Comparison of ENCODE assay signal across 8 cellular contexts in the genomic region with DNA sequence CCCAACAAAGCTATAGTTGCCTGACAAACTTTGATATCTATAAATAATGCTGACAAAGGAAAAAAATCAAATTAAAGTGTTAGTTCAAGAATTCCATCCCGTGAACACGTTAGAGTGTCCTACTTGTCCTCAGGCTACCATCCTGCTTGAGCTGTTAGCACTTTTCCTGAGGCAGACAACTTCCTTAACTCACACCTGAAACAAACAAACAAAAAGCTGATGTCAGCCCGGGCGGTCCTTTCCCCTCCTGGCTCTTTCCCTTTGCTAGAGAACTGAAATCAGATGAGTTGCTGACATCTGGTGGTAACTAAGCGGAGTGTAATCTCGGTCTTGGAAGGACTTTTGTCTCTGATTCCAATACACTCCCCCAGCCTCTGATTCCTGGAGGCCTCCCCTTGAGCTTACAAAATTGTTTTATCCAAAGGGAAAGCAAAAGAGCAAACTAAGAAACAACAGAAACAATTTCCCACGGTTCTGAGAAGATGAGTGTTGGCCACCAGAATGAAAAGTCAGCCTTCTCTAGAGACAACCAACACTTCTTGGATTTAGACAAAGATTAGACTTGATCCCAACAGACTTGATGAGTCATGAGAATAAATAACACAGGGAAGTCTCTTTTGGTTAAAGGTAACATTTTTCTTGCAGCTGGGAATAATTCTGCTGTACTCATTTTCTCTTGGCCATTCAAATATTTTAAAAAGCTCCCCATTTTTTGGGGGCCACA.
DNase-seq lines count a peak whose midpoint lies in the region; ATAC-seq, FAIRE-seq and TF ChIP-seq lines count a peak whose summit lies in the region.

No MANE protein-coding gene starts in this region.

- peak; percentile 81 for TF ChIP-seq CTCF in neural crest cell (conservative IDR thresholded peaks at IDR 0.05)

- H3K4me1 Mint-ChIP-seq in activated naive CD4-positive, alpha-beta T cell treated with anti-CD3 and anti-CD28 coated beads for 36 hours (ENCODE audit: low read depth): peaks cover 6% of the 10 kb centered on the region
- H3K4me1 Mint-ChIP-seq in neural crest cell: peaks cover 32% of the 10 kb centered on the region

- peak; percentile 20 for FAIRE-seq in TTC549 (lab: Jason Lieb, UNC)

- H3K36me3 Mint-ChIP-seq in activated naive CD4-positive, alpha-beta T cell treated with anti-CD3 and anti-CD28 coated beads for 36 hours (ENCODE audit: low read depth): peaks cover 3% of the 10 kb centered on the region
- H3K36me3 Mint-ChIP-seq in neural crest cell (ENCODE audit: low read depth): peaks cover 3% of the 10 kb centered on the region

- peaks cover 5% of the 10 kb centered on the region for H3K9me3 Mint-ChIP-seq in activated naive CD4-positive, alpha-beta T cell treated with anti-CD3 and anti-CD28 coated beads for 36 hours
- peaks cover 5% of the 10 kb centered on the region for H3K9me3 Mint-ChIP-seq in neural crest cell

- intact Hi-C loops in activated naive CD4-positive, alpha-beta T cell treated with anti-CD3 and anti-CD28 coated beads for 36 hours (cut with micrococcal nuclease): loop anchor here (1.0 to 5.0 kb wide), 5 partner anchors 136 to 878 kb away; partner anchors contain the start of gene PROX1

- CTCF ChIA-PET in activated naive CD4-positive, alpha-beta T cell treated with anti-CD3 and anti-CD28 coated beads for 36 hours (lab: Charles Lee): interaction anchor here (0.6 to 1.3 kb wide), 13 partner anchors 10 to 1002 kb away, joined by 3 to 5 read pairs (median 3); partner anchors contain the start of gene PROX1

- no peak overlapping the region for H3K4me3 Mint-ChIP-seq in activated naive CD4-positive, alpha-beta T cell treated with anti-CD3 and anti-CD28 coated beads for 36 hours
- no peak overlapping the region for H3K4me3 Mint-ChIP-seq in neural crest cell

- peak; percentile 61 for DNase-seq in activated naive CD4-positive, alpha-beta T cell treated with anti-CD3 and anti-CD28 coated beads for 36 hours
- DNase-seq in activated naive CD4-positive, alpha-beta T cell treated with Interleukin-2 at 50 U/mL for 16 hours: no peak
- DNase-seq in NCI-H187 (lab: John Stamatoyannopoulos, UW) (peak; percentile 4 to 37), fibroblast of peridontal ligament (ENCODE audit: extremely low read depth) (peak; percentile 65), neural crest cell (ENCODE audit: low read depth, low spot score) (peak; percentile 22), mesenteric fat pad (ENCODE audit: low spot score) (no peak)

- ATAC-seq in HG02759 (IDR thresholded peaks at IDR 0.05; ENCODE audit: unreplicated experiment): peak; percentile 63

- H3K27me3 Mint-ChIP-seq in activated naive CD4-positive, alpha-beta T cell treated with anti-CD3 and anti-CD28 coated beads for 36 hours (ENCODE audit: low read depth): peaks cover 5% of the 10 kb centered on the region
- no peaks in the 10 kb centered on the region for H3K27me3 Mint-ChIP-seq in neural crest cell (ENCODE audit: low read depth)

- H3K27ac Mint-ChIP-seq in activated naive CD4-positive, alpha-beta T cell treated with anti-CD3 and anti-CD28 coated beads for 36 hours: no peak overlapping the region
- no peak overlapping the region for H3K27ac Mint-ChIP-seq in neural crest cell (ENCODE audit: unreplicated experiment)

Comparison
In these comparisons a context has a peak if more than half of its experiments do, and no peak if none do; other contexts are left out.
1. DNase-seq: peak in activated naive CD4-positive, alpha-beta T cell treated with anti-CD3 and anti-CD28 coated beads for 36 hours (single experiment), NCI-H187 (2 of 2), fibroblast of peridontal ligament (single experiment) and neural crest cell (single experiment); none in activated naive CD4-positive, alpha-beta T cell treated with Interleukin-2 at 50 U/mL for 16 hours (single experiment) and mesenteric fat pad (single experiment).